ENCODE assay signal across 1 cellular context in the genomic region with DNA sequence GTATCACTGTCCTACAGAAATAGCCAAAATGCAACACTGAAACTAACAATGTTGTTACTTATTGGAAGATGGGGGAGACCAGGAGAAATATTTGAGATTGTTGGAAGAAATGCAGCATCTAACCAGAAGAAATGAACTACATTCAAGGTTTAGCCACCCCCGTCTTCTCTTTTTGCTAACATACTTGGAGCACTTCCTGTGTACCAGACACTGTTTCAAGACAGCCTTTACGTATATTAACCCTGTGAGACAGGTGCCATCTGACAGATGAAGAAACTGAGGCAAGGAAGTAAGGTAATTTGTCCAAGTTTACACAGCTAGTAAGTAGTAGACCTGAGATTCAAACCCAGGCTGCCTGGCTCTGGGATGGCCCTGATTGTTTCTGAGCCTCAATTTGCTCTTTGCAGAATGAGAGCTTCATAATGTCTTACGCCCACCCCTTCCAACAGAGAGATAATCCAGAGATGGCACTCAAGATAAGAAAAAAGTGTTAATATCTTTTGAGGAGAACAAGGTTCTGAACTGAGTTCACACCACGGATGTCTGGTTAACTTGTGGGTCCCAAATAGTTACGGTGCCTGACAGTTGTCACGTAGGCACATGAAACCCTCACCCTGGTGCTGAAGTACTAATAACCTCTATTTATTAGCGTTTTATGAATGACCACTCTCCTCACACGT.
TF ChIP-seq lines count a peak whose summit lies in the region.

No MANE protein-coding gene starts in this region.

TF ChIP-seq in GM12878, 131 proteins besides CTCF, POLR2A, EP300 and RAD21:
- TF ChIP-seq ZNF24 (IDR thresholded peaks at IDR 0.05) (0 out of 2 replicates have a peak, but pooled peaks have one; percentile 17), PML (IDR thresholded peaks at IDR 0.05; ENCODE audit: low read length) (no peak), PAX8 (IDR thresholded peaks at IDR 0.05) (no peak)
